ENCODE assay signal across 1 cellular context in the genomic region with DNA sequence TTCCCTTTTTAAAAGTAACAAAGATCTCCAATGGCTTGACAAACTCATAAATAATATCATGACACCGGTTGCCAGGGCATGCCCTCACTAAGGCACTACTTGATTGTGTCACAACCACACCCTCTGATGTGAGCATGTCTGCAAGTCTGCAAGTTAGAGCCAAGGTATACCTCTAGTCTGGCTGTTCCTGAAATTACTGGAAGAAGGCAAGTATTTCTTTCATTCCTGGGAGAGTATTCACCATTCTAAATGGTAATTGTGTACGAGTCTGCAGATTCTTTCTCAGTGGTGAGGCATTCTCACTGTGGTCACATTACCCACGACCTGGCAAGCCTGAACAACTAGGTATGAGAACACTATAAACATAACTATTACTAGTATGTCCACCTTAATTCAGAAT.
TF ChIP-seq lines count a peak whose summit lies in the region.

No MANE protein-coding gene starts in this region.

TF ChIP-seq in SK-N-SH treated with all-trans-retinoic acid at 6 μM for 48 hours, 23 proteins besides CTCF, POLR2A, EP300 and RAD21 (continued from another document):
- TF ChIP-seq, protein P1, sequence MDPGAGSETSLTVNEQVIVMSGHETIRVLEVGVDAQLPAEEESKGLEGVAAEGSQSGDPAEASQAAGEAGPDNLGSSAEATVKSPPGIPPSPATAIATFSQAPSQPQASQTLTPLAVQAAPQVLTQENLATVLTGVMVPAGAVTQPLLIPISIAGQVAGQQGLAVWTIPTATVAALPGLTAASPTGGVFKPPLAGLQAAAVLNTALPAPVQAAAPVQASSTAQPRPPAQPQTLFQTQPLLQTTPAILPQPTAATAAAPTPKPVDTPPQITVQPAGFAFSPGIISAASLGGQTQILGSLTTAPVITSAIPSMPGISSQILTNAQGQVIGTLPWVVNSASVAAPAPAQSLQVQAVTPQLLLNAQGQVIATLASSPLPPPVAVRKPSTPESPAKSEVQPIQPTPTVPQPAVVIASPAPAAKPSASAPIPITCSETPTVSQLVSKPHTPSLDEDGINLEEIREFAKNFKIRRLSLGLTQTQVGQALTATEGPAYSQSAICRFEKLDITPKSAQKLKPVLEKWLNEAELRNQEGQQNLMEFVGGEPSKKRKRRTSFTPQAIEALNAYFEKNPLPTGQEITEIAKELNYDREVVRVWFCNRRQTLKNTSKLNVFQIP (CRISPR knock-in tag; IDR thresholded peaks at IDR 0.05; ENCODE audit: borderline replicate concordance, low read depth) = no peak
